ENCODE assay signal across 10 cellular contexts in the genomic region with DNA sequence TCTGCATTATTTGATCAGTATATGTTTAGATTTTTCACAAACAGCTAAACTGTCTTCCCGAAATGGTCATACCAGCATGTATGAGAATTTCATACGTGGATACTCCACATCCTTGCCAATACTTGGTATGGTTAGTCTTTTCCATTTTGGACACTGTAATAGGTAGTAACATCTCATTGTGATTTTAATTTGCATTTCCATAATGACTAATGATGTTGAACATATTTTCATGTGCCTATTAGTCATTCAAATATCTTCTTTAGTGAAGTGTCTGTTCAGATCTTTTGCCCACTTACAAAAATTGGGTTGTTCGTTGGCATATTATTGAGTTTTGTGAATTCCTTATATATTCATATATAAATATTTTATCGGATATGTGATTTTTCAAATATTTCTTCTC.
"Had no signal": no experiment of that assay in that cellular context is flagged by ENCODE, and none has a peak within 500 bp of the region (broad histone marks: within the 10 kb centered on the region; RNA-seq: fewer than 3 reads in every experiment).

No MANE protein-coding gene starts in this region.

- DNase-seq: IMR-90, Karpas-422, Kasumi-1, KBM-7, KG1 had no signal

- H3K9ac ChIP-seq: KMS-11 had no signal

- H3K4me3 ChIP-seq: K562 had no signal

- ATAC-seq: HepG2, K562 had no signal

- H3K27ac ChIP-seq: HL-60, KMS-11 had no signal

- H3K4me2 ChIP-seq: KMS-11 had no signal

- FAIRE-seq: HepG2, HTR-8/SVneo, K562 had no signal
